8 cellular contexts compared by ENCODE assay signal in genomic region chr12:69331482-69331845, GRCh38. TPM values are rescaled to one million over a fixed set of nuclear protein-coding genes. Genes with fewer than 3 reads are reported as not detected.
DNase-seq lines count a peak whose midpoint lies in the region; ATAC-seq and TF ChIP-seq lines count a peak whose summit lies in the region.

No MANE protein-coding gene starts in this region.

- H3K36me3 Mint-ChIP-seq in activated T-helper 17 cell treated with anti-CD3 and anti-CD28 coated beads, Interleukin-2, amount 50 U/mL, for 72 hours (ENCODE audit: low read depth): no peaks in the 10 kb centered on the region

- H3K9me3 ChIP-seq in HEK293 (ENCODE audit: control insufficient read depth, insufficient read depth, low read depth, low read length): no peaks in the 10 kb centered on the region
- no peaks in the 10 kb centered on the region for H3K9me3 ChIP-seq in iPS-18c (ENCODE audit: control insufficient read depth, insufficient read depth, low read length)
- H3K9me3 ChIP-seq in skeletal muscle tissue (ENCODE audit: control insufficient read depth in 3 of 3, low read length in 3 of 3): no peaks in the 10 kb centered on the region

- H3K9me3 Mint-ChIP-seq in activated T-helper 17 cell treated with anti-CD3 and anti-CD28 coated beads, Interleukin-2, amount 50 U/mL, for 72 hours: no peaks in the 10 kb centered on the region

- DNase-seq in stimulated activated CD4-positive, alpha-beta T cell treated with anti-CD3 and anti-CD28 coated beads, Interleukin-4, amount 100 ng/mL, for 24 hours: no peak
- DNase-seq in T-helper 9 cell: no peak

- H3K27ac Mint-ChIP-seq in activated T-helper 17 cell treated with anti-CD3 and anti-CD28 coated beads, Interleukin-2, amount 50 U/mL, for 72 hours: peak overlapping the region; percentile 81

- CTCF ChIA-PET in HEK293 (lab: Yijun Ruan, JAX): interaction anchor here (1.0 to 1.4 kb wide), 2 partner anchors 26 to 308 kb away, joined by 3 to 4 read pairs; no protein-coding TSS in a partner anchor

- H3K4me3 ChIP-seq in HEK293 (ENCODE audit: low read depth, low read length) (peak overlapping the region; percentile 22), iPS-18c (ENCODE audit: insufficient read depth, low read depth, low read length) (peak overlapping the region; percentile 44; the same call in 1 of the 2 replicates), skeletal muscle tissue (ENCODE audit: low read length in 3 of 3) (peak overlapping the region; percentile 37 to 63 (median 60))

- H3K4me1 ChIP-seq in HEK293 (ENCODE audit: control insufficient read depth, insufficient read depth, low read length) (no peaks in the 10 kb centered on the region; the same call in 1 of the 2 replicates), skeletal muscle tissue (ENCODE audit: control insufficient read depth in 3 of 3, insufficient read depth in 3 of 3, low read length in 3 of 3) (peaks cover 5 to 7% (median 5%) of the 10 kb centered on the region in 3 donors)

- no peak for TF ChIP-seq CTCF in HEK293 (tag by site-specific recombination; IDR thresholded peaks at IDR 0.05)

- H3K36me3 ChIP-seq in HEK293 (ENCODE audit: control insufficient read depth in 2 of 2, insufficient read depth in 1 of 2, low read length in 2 of 2) (no peaks in the 10 kb centered on the region), skeletal muscle tissue (ENCODE audit: control insufficient read depth in 3 of 3, insufficient read depth in 3 of 3, low read length in 3 of 3) (no peaks in the 10 kb centered on the region)

- peaks cover 23% of the 10 kb centered on the region for H3K4me1 Mint-ChIP-seq in activated T-helper 17 cell treated with anti-CD3 and anti-CD28 coated beads, Interleukin-2, amount 50 U/mL, for 72 hours

- peak overlapping the region; percentile 96 for H3K4me3 Mint-ChIP-seq in activated T-helper 17 cell treated with anti-CD3 and anti-CD28 coated beads, Interleukin-2, amount 50 U/mL, for 72 hours

- H3K27me3 Mint-ChIP-seq in activated T-helper 17 cell treated with anti-CD3 and anti-CD28 coated beads, Interleukin-2, amount 50 U/mL, for 72 hours: no peaks in the 10 kb centered on the region

- H3K27ac ChIP-seq in HEK293 (ENCODE audit: extremely low read depth, low read depth, low read length): no peak overlapping the region
- no peak overlapping the region for H3K27ac ChIP-seq in skeletal muscle tissue (ENCODE audit: low read depth, low read length)

- H3K9ac ChIP-seq in skeletal muscle tissue (ENCODE audit: low read depth in 1 of 3, low read length in 3 of 3): peak overlapping the region; percentile 46 to 64 (median 57)

- POLR2A ChIA-PET in HEK293 (lab: Yijun Ruan, JAX): no interaction called here

- H3K27me3 ChIP-seq in skeletal muscle tissue (ENCODE audit: control insufficient read depth in 3 of 3, insufficient read depth in 3 of 3, low read length in 3 of 3): peaks cover 2 to 15% (median 12%) of the 10 kb centered on the region in 3 donors

- no peak for ATAC-seq in activated T-helper 17 cell treated with anti-CD3 and anti-CD28 coated beads, Interleukin-2, amount 50 U/mL, for 72 hours (replicated peaks)
- no peak for ATAC-seq in GM18502 (IDR thresholded peaks at IDR 0.05; ENCODE audit: poor library complexity, unreplicated experiment)
- ATAC-seq in HG02970 (IDR thresholded peaks at IDR 0.05; ENCODE audit: low FRiP score, unreplicated experiment): no peak

TF ChIP-seq in HEK293, 187 proteins besides CTCF, POLR2A, EP300 and RAD21:
- TF ChIP-seq ZNF501 (tag by site-specific recombination; IDR thresholded peaks at IDR 0.05): no peak
- TF ChIP-seq SCRT1 (tag by site-specific recombination; IDR thresholded peaks at IDR 0.05; ENCODE audit: borderline replicate concordance): peak; percentile 80
- 0 out of 2 replicates have a peak, but pooled peaks have one; percentile 35 for TF ChIP-seq ZNF548 (tag by site-specific recombination; IDR thresholded peaks at IDR 0.05)
- no peak for TF ChIP-seq MYNN (tag by site-specific recombination; IDR thresholded peaks at IDR 0.05; ENCODE audit: borderline replicate concordance)
- TF ChIP-seq SCRT2 (tag by site-specific recombination; IDR thresholded peaks at IDR 0.05): peak; percentile 96

RNA-seq across cellular contexts. Expression of gene LYZ, which starts 16.7 kb away (rescaled TPM):
- under 1 TPM in 1 of 2 donors, not detected in 1; 0.26 TPM for total RNA-seq in activated T-helper 17 cell treated with anti-CD3 and anti-CD28 coated beads, Interleukin-2, amount 50 U/mL, for 72 hours
- total RNA-seq in skeletal muscle tissue: 34.4 TPM

RNA-seq across cellular contexts. Expression of gene YEATS4, which starts 28.1 kb away (rescaled TPM):
- total RNA-seq in activated T-helper 17 cell treated with anti-CD3 and anti-CD28 coated beads, Interleukin-2, amount 50 U/mL, for 72 hours: 10 to 100 TPM; 28.4 to 48.3 TPM
- 10.4 TPM for total RNA-seq in skeletal muscle tissue

Comparison
In these comparisons a context has a peak if more than half of its experiments do, and no peak if none do; other contexts are left out.
1. RNA of gene LYZ, which starts 16.7 kb away (total RNA-seq): 34.4 TPM in skeletal muscle tissue (single experiment); 0.26 TPM in activated T-helper 17 cell treated with anti-CD3 and anti-CD28 coated beads, Interleukin-2, amount 50 U/mL, for 72 hours; every median in the first group is over 10 times any median in the second.
2. Peak in every context shown above with its lines, with median percentiles within 50 percentile points of each other: H3K4me3 ChIP-seq.